ENCODE assay signal across 7 cellular contexts in genomic region chr14:23637655-23638413, GRCh38. TPM values are rescaled to one million over a fixed set of nuclear protein-coding genes. Genes with fewer than 3 reads are reported as not detected.
"Had no signal": no experiment of that assay in that cellular context is flagged by ENCODE, and none has a peak within 500 bp of the region (broad histone marks: within the 10 kb centered on the region; RNA-seq: fewer than 3 reads in every experiment).

No MANE protein-coding gene starts in this region.

RNA-seq across cellular contexts. Expression of gene DHRS2, which starts 1.7 kb away (rescaled TPM):
- total RNA-seq: OCI-LY7, Peyer's patch, Right ventricle myocardium inferior had no signal

RNA-seq across cellular contexts. Expression of gene JPH4, which starts 59.2 kb away (rescaled TPM):
- total RNA-seq: LHCN-M2, MCF 10A, NCI-H460, OCI-LY7, SK-MEL-5 had no signal
